1 cellular context compared by ENCODE assay signal in the genomic region with DNA sequence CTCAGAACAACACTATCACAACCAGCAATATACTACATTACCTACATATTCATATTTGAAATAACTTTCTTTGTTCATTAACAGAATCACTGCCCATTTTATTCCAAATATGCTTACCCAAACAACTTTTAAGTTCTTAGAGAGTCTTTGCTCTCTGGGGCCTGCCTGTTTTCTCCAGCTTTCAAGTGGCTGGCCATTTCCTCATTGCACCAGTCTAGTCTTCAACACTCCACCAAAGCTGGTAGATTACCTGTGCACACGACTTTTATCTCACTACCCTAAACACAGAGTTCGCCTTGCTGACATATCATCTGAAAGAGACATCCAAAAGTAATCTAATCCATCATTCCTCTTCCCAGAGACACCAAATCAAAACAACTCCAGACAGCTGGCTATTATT.
TF ChIP-seq lines count a peak whose summit lies in the region.

No MANE protein-coding gene starts in this region.

TF ChIP-seq in GM12878, 131 proteins besides CTCF, POLR2A, EP300 and RAD21 (continued from another document):
- TF ChIP-seq, protein P1, sequence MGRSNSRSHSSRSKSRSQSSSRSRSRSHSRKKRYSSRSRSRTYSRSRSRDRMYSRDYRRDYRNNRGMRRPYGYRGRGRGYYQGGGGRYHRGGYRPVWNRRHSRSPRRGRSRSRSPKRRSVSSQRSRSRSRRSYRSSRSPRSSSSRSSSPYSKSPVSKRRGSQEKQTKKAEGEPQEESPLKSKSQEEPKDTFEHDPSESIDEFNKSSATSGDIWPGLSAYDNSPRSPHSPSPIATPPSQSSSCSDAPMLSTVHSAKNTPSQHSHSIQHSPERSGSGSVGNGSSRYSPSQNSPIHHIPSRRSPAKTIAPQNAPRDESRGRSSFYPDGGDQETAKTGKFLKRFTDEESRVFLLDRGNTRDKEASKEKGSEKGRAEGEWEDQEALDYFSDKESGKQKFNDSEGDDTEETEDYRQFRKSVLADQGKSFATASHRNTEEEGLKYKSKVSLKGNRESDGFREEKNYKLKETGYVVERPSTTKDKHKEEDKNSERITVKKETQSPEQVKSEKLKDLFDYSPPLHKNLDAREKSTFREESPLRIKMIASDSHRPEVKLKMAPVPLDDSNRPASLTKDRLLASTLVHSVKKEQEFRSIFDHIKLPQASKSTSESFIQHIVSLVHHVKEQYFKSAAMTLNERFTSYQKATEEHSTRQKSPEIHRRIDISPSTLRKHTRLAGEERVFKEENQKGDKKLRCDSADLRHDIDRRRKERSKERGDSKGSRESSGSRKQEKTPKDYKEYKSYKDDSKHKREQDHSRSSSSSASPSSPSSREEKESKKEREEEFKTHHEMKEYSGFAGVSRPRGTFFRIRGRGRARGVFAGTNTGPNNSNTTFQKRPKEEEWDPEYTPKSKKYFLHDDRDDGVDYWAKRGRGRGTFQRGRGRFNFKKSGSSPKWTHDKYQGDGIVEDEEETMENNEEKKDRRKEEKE (IDR thresholded peaks at IDR 0.05), result no peak
- TF ChIP-seq CHD2 (IDR thresholded peaks at IDR 0.05; ENCODE audit: borderline replicate concordance, low read depth, low read length) (no peak), RB1 (IDR thresholded peaks at IDR 0.05; ENCODE audit: borderline replicate concordance) (no peak), DPF2 (IDR thresholded peaks at IDR 0.05) (no peak), SP1 (IDR thresholded peaks at IDR 0.05; ENCODE audit: low read depth, low read length) (no peak)
- TF ChIP-seq, protein P2, sequence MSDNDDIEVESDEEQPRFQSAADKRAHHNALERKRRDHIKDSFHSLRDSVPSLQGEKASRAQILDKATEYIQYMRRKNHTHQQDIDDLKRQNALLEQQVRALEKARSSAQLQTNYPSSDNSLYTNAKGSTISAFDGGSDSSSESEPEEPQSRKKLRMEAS (IDR thresholded peaks at IDR 0.05; ENCODE audit: low read depth, low read length), result no peak
- TF ChIP-seq, protein P3, sequence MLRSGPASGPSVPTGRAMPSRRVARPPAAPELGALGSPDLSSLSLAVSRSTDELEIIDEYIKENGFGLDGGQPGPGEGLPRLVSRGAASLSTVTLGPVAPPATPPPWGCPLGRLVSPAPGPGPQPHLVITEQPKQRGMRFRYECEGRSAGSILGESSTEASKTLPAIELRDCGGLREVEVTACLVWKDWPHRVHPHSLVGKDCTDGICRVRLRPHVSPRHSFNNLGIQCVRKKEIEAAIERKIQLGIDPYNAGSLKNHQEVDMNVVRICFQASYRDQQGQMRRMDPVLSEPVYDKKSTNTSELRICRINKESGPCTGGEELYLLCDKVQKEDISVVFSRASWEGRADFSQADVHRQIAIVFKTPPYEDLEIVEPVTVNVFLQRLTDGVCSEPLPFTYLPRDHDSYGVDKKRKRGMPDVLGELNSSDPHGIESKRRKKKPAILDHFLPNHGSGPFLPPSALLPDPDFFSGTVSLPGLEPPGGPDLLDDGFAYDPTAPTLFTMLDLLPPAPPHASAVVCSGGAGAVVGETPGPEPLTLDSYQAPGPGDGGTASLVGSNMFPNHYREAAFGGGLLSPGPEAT (IDR thresholded peaks at IDR 0.05; ENCODE audit: low read depth), result no peak
TF ChIP-seq in GM12878: peak in this region for 0.
